ENCODE assay signal across 8 cellular contexts in genomic region chr2:1744446-1745170, GRCh38. TPM values are rescaled to one million over a fixed set of nuclear protein-coding genes. Genes with fewer than 3 reads are reported as not detected.
DNase-seq lines count a peak whose midpoint lies in the region; ATAC-seq and TF ChIP-seq lines count a peak whose summit lies in the region.

TSS of gene PXDN (minus strand) at chr2:1744515. CDS start at chr2:1744455, 60 bp downstream.

- intact Hi-C loops in A673 (cut with micrococcal nuclease; ENCODE audit: unreplicated experiment) = loop anchor here (2.0 to 5.0 kb wide), 2 partner anchors 37 to 152 kb away; no protein-coding TSS in a partner anchor
- intact Hi-C loops in ascending aorta (cut with DNase I) = loop anchor here (1.0 to 5.0 kb wide), 7 partner anchors 37 to 1067 kb away; partner anchors contain the start of gene TMEM18
- intact Hi-C loops in gastrocnemius medialis (cut with DNase I; ENCODE audit: low total_unique reads) = loop anchor here (2.0 kb wide), 1 partner anchor 152 kb away; no protein-coding TSS in a partner anchor

- H3K9me3 ChIP-seq in A673 (ENCODE audit: low read depth, low read length, poor library complexity, severe bottlenecking) (no peaks in the 10 kb centered on the region), HUES6 (ENCODE audit: control insufficient read depth, insufficient read depth, low read depth, low read length) (no peaks in the 10 kb centered on the region), ascending aorta (no peaks in the 10 kb centered on the region), iPS-15b (ENCODE audit: control insufficient read depth, insufficient read depth, low read length) (no peaks in the 10 kb centered on the region), gastrocnemius medialis (no peaks in the 10 kb centered on the region)

- TF ChIP-seq CTCF in A673 (conservative IDR thresholded peaks at IDR 0.05; ENCODE audit: low read depth, low read length) (no peak), ascending aorta (IDR thresholded peaks at IDR 0.05) (peak in 1 of 3 experiments; percentile 22), gastrocnemius medialis (IDR thresholded peaks at IDR 0.05 in 4 of 5, conservative IDR thresholded peaks at IDR 0.05 in 1 of 5) (no peak)

- H3K27ac ChIP-seq in A673 (ENCODE audit: low read depth, low read length, poor library complexity, severe bottlenecking) (peak within 1 kb of the TSS; percentile 87), HUES6 (ENCODE audit: low read depth, low read length) (peak within 1 kb of the TSS; percentile 92), ascending aorta (peak within 1 kb of the TSS; percentile 99 to 100), gastrocnemius medialis (peak within 1 kb of the TSS; percentile 82 to 87 (median 84))

- no TSS peak for BruUV-seq in A673 (replicated peaks; lab: Mats Ljungman, UMichigan)

- H3K36me3 ChIP-seq in A673 (ENCODE audit: insufficient read depth, low read length, poor library complexity, severe bottlenecking) (peaks cover 4% of the 10 kb centered on the region), HUES6 (ENCODE audit: control insufficient read depth, insufficient read depth, low read length) (no peaks in the 10 kb centered on the region), ascending aorta (no peaks in the 10 kb centered on the region), iPS-15b (ENCODE audit: control insufficient read depth, insufficient read depth, low read length) (no peaks in the 10 kb centered on the region), gastrocnemius medialis (no peaks in the 10 kb centered on the region)

- POLR2A ChIA-PET in A673 (lab: Charles Lee; ENCODE audit: low non-redundant PET) = no interaction called here

- H3K27me3 ChIP-seq in A673 (replicated peaks; ENCODE audit: insufficient read depth, low read depth, low read length, poor library complexity) (no peaks in the 10 kb centered on the region), HUES6 (ENCODE audit: control insufficient read depth, insufficient read depth, low read length) (peaks cover 43% of the 10 kb centered on the region), ascending aorta (no peaks in the 10 kb centered on the region), iPS-15b (ENCODE audit: control insufficient read depth, insufficient read depth, low read length) (peaks cover 28% of the 10 kb centered on the region), gastrocnemius medialis (peaks cover 11 to 18% (median 17%) of the 10 kb centered on the region in 3 donors)

- in situ Hi-C loops in gastrocnemius medialis (cut with MboI; ENCODE audit: low sequenced_read_pairs in 4 of 4) = no loop called here

- peaks cover 30% of the 10 kb centered on the region for H3K4me1 ChIP-seq in A673 (ENCODE audit: insufficient read depth, low read length, poor library complexity, severe bottlenecking)
- H3K4me1 ChIP-seq in HUES6 (ENCODE audit: control insufficient read depth, insufficient read depth, low read length) = peaks cover 33% of the 10 kb centered on the region
- H3K4me1 ChIP-seq in ascending aorta = peaks cover 4 to 27% of the 10 kb centered on the region in 2 donors
- H3K4me1 ChIP-seq in iPS-15b (ENCODE audit: control insufficient read depth, insufficient read depth, low read length) = peaks cover 4% of the 10 kb centered on the region
- H3K4me1 ChIP-seq in gastrocnemius medialis = peaks cover 3 to 12% of the 10 kb centered on the region in 2 donors

- peak; percentile 83 for DNase-seq in A673 (ENCODE audit: low spot score)
- peak in 1 of 2 donors; percentile 75 for DNase-seq in ascending aorta (ENCODE audit: low spot score in 2 of 2)
- DNase-seq in gastrocnemius medialis = no peak

- peak; percentile 35 to 59 for TF ChIP-seq POLR2A in gastrocnemius medialis (IDR thresholded peaks at IDR 0.05)

- ATAC-seq in gastrocnemius medialis (peak; percentile 17 to 31), HG03521 (IDR thresholded peaks at IDR 0.05; ENCODE audit: unreplicated experiment) (no peak), GM21390 (IDR thresholded peaks at IDR 0.05; ENCODE audit: unreplicated experiment) (no peak), GM18498 (IDR thresholded peaks at IDR 0.05; ENCODE audit: unreplicated experiment) (no peak)

- peak within 1 kb of the TSS; percentile 87 for H3K9ac ChIP-seq in HUES6 (ENCODE audit: low read length)
- H3K9ac ChIP-seq in iPS-15b (ENCODE audit: low read depth, low read length) = peak within 1 kb of the TSS; percentile 41

- peak within 1 kb of the TSS; percentile 95 for H3K4me3 ChIP-seq in A673 (ENCODE audit: low read depth, low read length, poor library complexity, severe bottlenecking)
- peak within 1 kb of the TSS; percentile 96 for H3K4me3 ChIP-seq in HUES6 (ENCODE audit: low read depth, low read length)
- H3K4me3 ChIP-seq in ascending aorta = peak within 1 kb of the TSS; percentile 80 to 92
- H3K4me3 ChIP-seq in iPS-15b (ENCODE audit: low read depth, low read length) = peak within 1 kb of the TSS; percentile 72
- peak within 1 kb of the TSS; percentile 62 to 69 (median 68) for H3K4me3 ChIP-seq in gastrocnemius medialis

- CTCF ChIA-PET in A673 (lab: Charles Lee) = interaction anchor here (0.6 kb wide), 1 partner anchor 87 kb away, joined by 3 read pairs; no protein-coding TSS in a partner anchor

RNA-seq across cellular contexts. Expression of gene PXDN, which starts in this region (rescaled TPM):
- total RNA-seq in A673 (2021) = 162 and 175 TPM in 2 replicates
- 188 TPM for total RNA-seq in ascending aorta
- total RNA-seq in gastrocnemius medialis = 10 to 100 TPM in 2 of 4 donors, 1 to 10 TPM in 2; 7.8 to 13.4 (median 10.3) TPM

Comparison
In these comparisons a context has a peak if more than half of its experiments do, and no peak if none do; other contexts are left out.
1. RNA of gene PXDN (total RNA-seq): 188 TPM in ascending aorta (single experiment) and 162 to 175 TPM in A673; 7.8 to 13.4 TPM in gastrocnemius medialis; every median in the first group is over 10 times any median in the second.
2. ATAC-seq: peak in gastrocnemius medialis (2 of 2); none in HG03521 (single experiment), GM21390 (single experiment) and GM18498 (single experiment).
3. Peak in every context shown above with its lines, with median percentiles within 50 percentile points of each other: H3K27ac ChIP-seq and H3K4me3 ChIP-seq.